ENCODE assay signal across 8 cellular contexts in the genomic region with DNA sequence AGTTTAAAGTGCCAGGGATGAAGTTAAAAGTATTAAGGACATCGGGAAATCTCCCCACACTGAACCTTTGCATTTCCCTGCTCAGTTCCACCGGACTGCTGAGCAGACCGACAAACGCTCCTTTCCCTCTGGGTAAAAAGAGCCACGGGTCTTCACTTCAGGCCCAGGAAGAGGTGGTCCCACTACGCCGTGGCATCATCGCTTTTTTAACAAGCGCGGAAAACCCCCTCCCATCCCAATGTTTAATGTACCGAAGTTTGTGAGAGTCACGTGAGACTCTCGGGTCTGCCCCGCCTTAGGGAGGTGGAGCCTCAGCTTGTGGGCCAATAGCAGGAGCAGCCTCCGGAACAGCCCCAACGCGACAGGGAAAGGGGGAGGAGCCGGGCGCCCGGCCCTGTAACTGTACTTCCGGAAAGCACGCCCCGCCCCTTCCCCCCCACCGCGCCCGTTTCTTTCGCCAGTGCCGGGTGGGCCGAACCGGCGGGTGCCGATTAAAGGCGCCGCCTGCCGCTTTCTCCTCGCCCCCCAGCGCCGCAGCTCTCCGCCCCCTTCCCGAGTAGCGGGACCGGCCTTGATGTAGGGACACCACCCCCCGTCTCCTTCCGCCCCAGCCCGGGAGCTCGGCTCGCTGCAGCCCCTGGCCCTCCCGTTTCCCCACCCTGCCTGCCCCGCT. TPM values are rescaled to one million over a fixed set of nuclear protein-coding genes. Genes with fewer than 3 reads are reported as not detected.
DNase-seq lines count a peak whose midpoint lies in the region; ATAC-seq and TF ChIP-seq lines count a peak whose summit lies in the region.

No MANE protein-coding gene starts in this region.

- peaks cover 24% of the 10 kb centered on the region for H3K36me3 Mint-ChIP-seq in activated T-cell treated with anti-CD3 and anti-CD28 coated beads, Interleukin-2, amount 50 U/mL, for 24 hours (ENCODE audit: low read depth)

- peaks cover 31% of the 10 kb centered on the region for H3K79me2 ChIP-seq in PC-3 (ENCODE audit: low read length)

- H3K4me3 Mint-ChIP-seq in activated T-cell treated with anti-CD3 and anti-CD28 coated beads, Interleukin-2, amount 50 U/mL, for 24 hours, result peak overlapping the region; percentile 85

- peak overlapping the region; percentile 68 for H3K4me3 ChIP-seq in Jurkat, Clone E6-1 (ENCODE audit: low read length)
- peak overlapping the region; percentile 92 for H3K4me3 ChIP-seq in PC-3 (ENCODE audit: low read length)

- H3K27ac ChIP-seq in PC-3 (ENCODE audit: low read length), result peak overlapping the region; percentile 37; the same call in 1 of the 2 replicates

- no peaks in the 10 kb centered on the region for H3F3A ChIP-seq in PC-3 (ENCODE audit: low read length, unreplicated experiment)

- no peaks in the 10 kb centered on the region for H3K27me3 Mint-ChIP-seq in activated T-cell treated with anti-CD3 and anti-CD28 coated beads, Interleukin-2, amount 50 U/mL, for 24 hours

- peak; percentile 87 for DNase-seq in DMS 273 treated with DMSO at 0.1 percent for 48 hours (lab: John Stamatoyannopoulos, UW)
- DNase-seq in Jurkat, Clone E6-1 (ENCODE audit: low read depth, low spot score), result peak; percentile 95
- DNase-seq in PC-3, result peak; percentile 90
- peak; percentile 98 for DNase-seq in activated T-cell treated with anti-CD3 and anti-CD28 coated beads, Interleukin-2, amount 50 U/mL, for 24 hours
- peak; percentile 98 to 99 for DNase-seq in erythroblast (lab: John Stamatoyannopoulos, UW)
- DNase-seq in mucosa of gallbladder (ENCODE audit: low spot score), result peak; percentile 99
- DNase-seq in stimulated activated CD8-positive, alpha-beta memory T cell treated with anti-CD3 and anti-CD28 coated beads, Interleukin-4, amount 100 ng/mL, for 24 hours (ENCODE audit: low read depth), result peak; percentile 97

- H3K4me2 ChIP-seq in PC-3 (ENCODE audit: low read length), result peak overlapping the region; percentile 97

- no peaks in the 10 kb centered on the region; the same call in 1 of the 2 replicates for H3K4me1 ChIP-seq in PC-3 (ENCODE audit: insufficient read depth, low read length)

- peak overlapping the region; percentile 93 for H3K27ac Mint-ChIP-seq in activated T-cell treated with anti-CD3 and anti-CD28 coated beads, Interleukin-2, amount 50 U/mL, for 24 hours

- H3K9me3 Mint-ChIP-seq in activated T-cell treated with anti-CD3 and anti-CD28 coated beads, Interleukin-2, amount 50 U/mL, for 24 hours, result no peaks in the 10 kb centered on the region

- H4K20me1 ChIP-seq in PC-3 (ENCODE audit: low read length), result no peaks in the 10 kb centered on the region

- intact Hi-C loops in PC-3 (cut with micrococcal nuclease), result loop anchor here (1.0 to 10.0 kb wide), 2 partner anchors 47 to 139 kb away; a partner anchor contains a TSS

- no TSS peak for BruUV-seq in PC-3 (replicated peaks; lab: Mats Ljungman, UMichigan)

- H3K27me3 ChIP-seq in PC-3 (ENCODE audit: low read length), result no peaks in the 10 kb centered on the region

- H3K9me2 ChIP-seq in PC-3 (replicated peaks; ENCODE audit: low read length), result no peaks in the 10 kb centered on the region

- H3K9ac ChIP-seq in PC-3 (ENCODE audit: low read length), result peak overlapping the region; percentile 72

- peak overlapping the region; percentile 100 for H2AFZ ChIP-seq in PC-3 (ENCODE audit: low read length)

- POLR2A ChIA-PET in PC-3 (lab: Charles Lee; ENCODE audit: unreplicated experiment), result interaction anchor here (0.6 kb wide), 2 partner anchors 8 to 13 kb away, joined by 4 to 6 read pairs; no protein-coding TSS in a partner anchor

- peaks cover 18% of the 10 kb centered on the region for H3K4me1 Mint-ChIP-seq in activated T-cell treated with anti-CD3 and anti-CD28 coated beads, Interleukin-2, amount 50 U/mL, for 24 hours (ENCODE audit: low read depth)

- ATAC-seq in GM21529 (IDR thresholded peaks at IDR 0.05; ENCODE audit: unreplicated experiment) (peak; percentile 50), PC-3 (peak; percentile 44)

- H3K36me3 ChIP-seq in PC-3 (ENCODE audit: low read depth, low read length), result no peaks in the 10 kb centered on the region

- CTCF ChIA-PET in PC-3 (lab: Charles Lee), result interaction anchor here (0.5 kb wide), 1 partner anchor 19 kb away, joined by 7 read pairs; no protein-coding TSS in a partner anchor

- no peaks in the 10 kb centered on the region for H3K9me3 ChIP-seq in PC-3 (ENCODE audit: low read length)

- TF ChIP-seq POLR2A in erythroblast (IDR thresholded peaks at IDR 0.05; ENCODE audit: low read length), result peak; percentile 80

- no peak for TF ChIP-seq CTCF in PC-3 (conservative IDR thresholded peaks at IDR 0.05; ENCODE audit: low read depth, low read length)

RNA-seq across cellular contexts. Expression of a gene that starts 2.3 kb away (rescaled TPM):
- polyA plus RNA-seq in Jurkat, Clone E6-1 (2012; ENCODE audit: insufficient read depth, insufficient read length), result 42.6 TPM
- total RNA-seq in PC-3 (2014; rRNA removed), result 61.4 and 103 TPM in 2 replicates
- 129 TPM for total RNA-seq in mucosa of gallbladder

Comparison
In these comparisons a context has a peak if more than half of its experiments do, and no peak if none do; other contexts are left out.
1. Peak in every context shown above with its lines: DNase-seq, ATAC-seq, H3K4me3 ChIP-seq and H3K27ac ChIP-seq.